9 cellular contexts compared by ENCODE assay signal in genomic region chr7:129494041-129494440, GRCh38. TPM values are rescaled to one million over a fixed set of nuclear protein-coding genes. Genes with fewer than 3 reads are reported as not detected.
DNase-seq lines count a peak whose midpoint lies in the region; ATAC-seq lines count a peak whose summit lies in the region.
"Had no signal": no experiment of that assay in that cellular context is flagged by ENCODE, and none has a peak within 500 bp of the region (broad histone marks: within the 10 kb centered on the region; RNA-seq: fewer than 3 reads in every experiment).

No MANE protein-coding gene starts in this region.

- intact Hi-C loops in posterior vena cava (cut with DNase I) (no loop called here), head of caudate nucleus (cut with DNase I) (no loop called here)

- no peaks in the 10 kb centered on the region for H3K36me3 ChIP-seq in MG63

- H3K27me3 ChIP-seq in MG63: no peaks in the 10 kb centered on the region

- peak; percentile 30 for DNase-seq in Caki2 (ENCODE audit: low read depth)
- peak; percentile 22 for DNase-seq in MG63
- peak; percentile 70 for DNase-seq in fibroblast of the conjunctiva (ENCODE audit: low read depth)
- DNase-seq in cortex of kidney (lab: John Stamatoyannopoulos, UW): no peak
- DNase-seq in posterior vena cava (ENCODE audit: low spot score): no peak
- no peak for DNase-seq in mucosa of gallbladder (ENCODE audit: low spot score)
- DNase-seq in head of caudate nucleus: no peak
- DNase-seq: islet precursor cell had no signal

- in situ Hi-C loops in Caki2 (cut with HindIII; ENCODE audit: low pct_unique_long_range_greater_than_20kb, low sequenced_read_pairs): no loop called here

- peak; percentile 69 for ATAC-seq in GM21526 (IDR thresholded peaks at IDR 0.05; ENCODE audit: low FRiP score, unreplicated experiment)

- no peaks in the 10 kb centered on the region for H3K9me3 ChIP-seq in MG63

- no peak overlapping the region for H3K4me3 ChIP-seq in MG63

RNA-seq across cellular contexts. Expression of gene SMKR1, which starts 8.3 kb away (rescaled TPM):
- 0.34 TPM in 1 of 2 replicates, not detected in the other for total RNA-seq in Caki2 (2014; rRNA removed; shearing (Covaris generic); ENCODE audit: low replicate concordance)
- total RNA-seq in MG63 (2014; rRNA removed; shearing (Covaris generic); ENCODE audit: low replicate concordance): 0.56 TPM in 1 of 2 replicates, not detected in the other
- total RNA-seq in posterior vena cava: not detected
- 2.0 TPM for total RNA-seq in mucosa of gallbladder

RNA-seq across cellular contexts. Expression of gene STRIP2, which starts 59.8 kb away (rescaled TPM):
- total RNA-seq in Caki2 (2014; rRNA removed; shearing (Covaris generic); ENCODE audit: low replicate concordance): 1.7 and 1.9 TPM in 2 replicates
- total RNA-seq in MG63 (2014; rRNA removed; shearing (Covaris generic); ENCODE audit: low replicate concordance): 1.3 and 2.3 TPM in 2 replicates
- under 1 TPM; 0.28 to 0.33 TPM for total RNA-seq in posterior vena cava
- 2.1 TPM for total RNA-seq in mucosa of gallbladder

Comparison
In these comparisons a context has a peak if more than half of its experiments do, and no peak if none do; other contexts are left out.
1. DNase-seq: peak in Caki2 (single experiment), MG63 (single experiment) and fibroblast of the conjunctiva (single experiment); none in cortex of kidney (single experiment), posterior vena cava (single experiment), mucosa of gallbladder (single experiment) and head of caudate nucleus (0 of 42).